1 cellular context compared by ENCODE assay signal in genomic region chr6:108174371-108175175, GRCh38.
TF ChIP-seq lines count a peak whose summit lies in the region.

No MANE protein-coding gene starts in this region.

TF ChIP-seq in GM23338, 12 proteins besides CTCF, POLR2A, EP300 and RAD21 (continued from another document):
- TF ChIP-seq, protein P1, sequence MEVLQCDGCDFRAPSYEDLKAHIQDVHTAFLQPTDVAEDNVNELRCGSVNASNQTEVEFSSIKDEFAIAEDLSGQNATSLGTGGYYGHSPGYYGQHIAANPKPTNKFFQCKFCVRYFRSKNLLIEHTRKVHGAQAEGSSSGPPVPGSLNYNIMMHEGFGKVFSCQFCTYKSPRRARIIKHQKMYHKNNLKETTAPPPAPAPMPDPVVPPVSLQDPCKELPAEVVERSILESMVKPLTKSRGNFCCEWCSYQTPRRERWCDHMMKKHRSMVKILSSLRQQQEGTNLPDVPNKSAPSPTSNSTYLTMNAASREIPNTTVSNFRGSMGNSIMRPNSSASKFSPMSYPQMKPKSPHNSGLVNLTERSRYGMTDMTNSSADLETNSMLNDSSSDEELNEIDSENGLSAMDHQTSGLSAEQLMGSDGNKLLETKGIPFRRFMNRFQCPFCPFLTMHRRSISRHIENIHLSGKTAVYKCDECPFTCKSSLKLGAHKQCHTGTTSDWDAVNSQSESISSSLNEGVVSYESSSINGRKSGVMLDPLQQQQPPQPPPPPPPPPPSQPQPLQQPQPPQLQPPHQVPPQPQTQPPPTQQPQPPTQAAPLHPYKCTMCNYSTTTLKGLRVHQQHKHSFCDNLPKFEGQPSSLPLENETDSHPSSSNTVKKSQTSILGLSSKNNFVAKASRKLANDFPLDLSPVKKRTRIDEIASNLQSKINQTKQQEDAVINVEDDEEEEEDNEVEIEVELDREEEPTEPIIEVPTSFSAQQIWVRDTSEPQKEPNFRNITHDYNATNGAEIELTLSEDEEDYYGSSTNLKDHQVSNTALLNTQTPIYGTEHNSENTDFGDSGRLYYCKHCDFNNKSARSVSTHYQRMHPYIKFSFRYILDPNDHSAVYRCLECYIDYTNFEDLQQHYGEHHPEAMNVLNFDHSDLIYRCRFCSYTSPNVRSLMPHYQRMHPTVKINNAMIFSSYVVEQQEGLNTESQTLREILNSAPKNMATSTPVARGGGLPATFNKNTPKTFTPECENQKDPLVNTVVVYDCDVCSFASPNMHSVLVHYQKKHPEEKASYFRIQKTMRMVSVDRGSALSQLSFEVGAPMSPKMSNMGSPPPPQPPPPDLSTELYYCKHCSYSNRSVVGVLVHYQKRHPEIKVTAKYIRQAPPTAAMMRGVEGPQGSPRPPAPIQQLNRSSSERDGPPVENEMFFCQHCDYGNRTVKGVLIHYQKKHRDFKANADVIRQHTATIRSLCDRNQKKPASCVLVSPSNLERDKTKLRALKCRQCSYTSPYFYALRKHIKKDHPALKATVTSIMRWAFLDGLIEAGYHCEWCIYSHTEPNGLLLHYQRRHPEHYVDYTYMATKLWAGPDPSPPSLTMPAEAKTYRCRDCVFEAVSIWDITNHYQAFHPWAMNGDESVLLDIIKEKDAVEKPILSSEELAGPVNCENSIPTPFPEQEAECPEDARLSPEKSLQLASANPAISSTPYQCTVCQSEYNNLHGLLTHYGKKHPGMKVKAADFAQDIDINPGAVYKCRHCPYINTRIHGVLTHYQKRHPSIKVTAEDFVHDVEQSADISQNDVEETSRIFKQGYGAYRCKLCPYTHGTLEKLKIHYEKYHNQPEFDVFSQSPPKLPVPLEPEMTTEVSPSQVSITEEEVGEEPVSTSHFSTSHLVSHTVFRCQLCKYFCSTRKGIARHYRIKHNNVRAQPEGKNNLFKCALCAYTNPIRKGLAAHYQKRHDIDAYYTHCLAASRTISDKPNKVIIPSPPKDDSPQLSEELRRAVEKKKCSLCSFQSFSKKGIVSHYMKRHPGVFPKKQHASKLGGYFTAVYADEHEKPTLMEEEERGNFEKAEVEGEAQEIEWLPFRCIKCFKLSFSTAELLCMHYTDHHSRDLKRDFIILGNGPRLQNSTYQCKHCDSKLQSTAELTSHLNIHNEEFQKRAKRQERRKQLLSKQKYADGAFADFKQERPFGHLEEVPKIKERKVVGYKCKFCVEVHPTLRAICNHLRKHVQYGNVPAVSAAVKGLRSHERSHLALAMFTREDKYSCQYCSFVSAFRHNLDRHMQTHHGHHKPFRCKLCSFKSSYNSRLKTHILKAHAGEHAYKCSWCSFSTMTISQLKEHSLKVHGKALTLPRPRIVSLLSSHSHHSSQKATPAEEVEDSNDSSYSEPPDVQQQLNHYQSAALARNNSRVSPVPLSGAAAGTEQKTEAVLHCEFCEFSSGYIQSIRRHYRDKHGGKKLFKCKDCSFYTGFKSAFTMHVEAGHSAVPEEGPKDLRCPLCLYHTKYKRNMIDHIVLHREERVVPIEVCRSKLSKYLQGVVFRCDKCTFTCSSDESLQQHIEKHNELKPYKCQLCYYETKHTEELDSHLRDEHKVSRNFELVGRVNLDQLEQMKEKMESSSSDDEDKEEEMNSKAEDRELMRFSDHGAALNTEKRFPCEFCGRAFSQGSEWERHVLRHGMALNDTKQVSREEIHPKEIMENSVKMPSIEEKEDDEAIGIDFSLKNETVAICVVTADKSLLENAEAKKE (CRISPR knock-in tag; IDR thresholded peaks at IDR 0.05) = no peak
- TF ChIP-seq POLR2AphosphoS5 (IDR thresholded peaks at IDR 0.05; ENCODE audit: low read depth) (no peak), ZNF114 (CRISPR knock-in tag; IDR thresholded peaks at IDR 0.05) (no peak), ZNF331 (CRISPR knock-in tag; IDR thresholded peaks at IDR 0.05; ENCODE audit: low read depth) (no peak), CREB1 (CRISPR knock-in tag; IDR thresholded peaks at IDR 0.05; ENCODE audit: low read depth) (no peak), EZH2 (IDR thresholded peaks at IDR 0.05; ENCODE audit: low read depth, unreplicated experiment) (peak; percentile 61), JUNB (IDR thresholded peaks at IDR 0.05; ENCODE audit: unreplicated experiment) (no peak)
- TF ChIP-seq, protein P2, sequence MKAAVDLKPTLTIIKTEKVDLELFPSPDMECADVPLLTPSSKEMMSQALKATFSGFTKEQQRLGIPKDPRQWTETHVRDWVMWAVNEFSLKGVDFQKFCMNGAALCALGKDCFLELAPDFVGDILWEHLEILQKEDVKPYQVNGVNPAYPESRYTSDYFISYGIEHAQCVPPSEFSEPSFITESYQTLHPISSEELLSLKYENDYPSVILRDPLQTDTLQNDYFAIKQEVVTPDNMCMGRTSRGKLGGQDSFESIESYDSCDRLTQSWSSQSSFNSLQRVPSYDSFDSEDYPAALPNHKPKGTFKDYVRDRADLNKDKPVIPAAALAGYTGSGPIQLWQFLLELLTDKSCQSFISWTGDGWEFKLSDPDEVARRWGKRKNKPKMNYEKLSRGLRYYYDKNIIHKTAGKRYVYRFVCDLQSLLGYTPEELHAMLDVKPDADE (IDR thresholded peaks at IDR 0.05) = no peak
